7 cellular contexts compared by ENCODE assay signal in genomic region chr4:74364649-74365491, GRCh38. TPM values are rescaled to one million over a fixed set of nuclear protein-coding genes. Genes with fewer than 3 reads are reported as not detected.
DNase-seq lines count a peak whose midpoint lies in the region; ATAC-seq and TF ChIP-seq lines count a peak whose summit lies in the region.

EREG (plus strand) TSS chr4:74365145; CDS start chr4:74365309, 164 bp downstream.

- H3K4me1 ChIP-seq in RWPE2 (ENCODE audit: insufficient read depth, poor library complexity, severe bottlenecking) = peaks cover 48% of the 10 kb centered on the region
- H3K4me1 ChIP-seq in muscle layer of colon (ENCODE audit: insufficient read depth, low read length) = peaks cover 6% of the 10 kb centered on the region
- H3K4me1 ChIP-seq in urinary bladder (ENCODE audit: insufficient read depth) = no peaks in the 10 kb centered on the region

- H3K27me3 ChIP-seq in RWPE2 (ENCODE audit: insufficient read depth, poor library complexity, severe bottlenecking) = no peaks in the 10 kb centered on the region
- H3K27me3 ChIP-seq in muscle layer of colon (ENCODE audit: control insufficient read depth in 1 of 2, insufficient read depth in 2 of 2, low read length in 2 of 2) = peaks cover 0 to 3% of the 10 kb centered on the region in 2 donors

- H3K4me3 ChIP-seq in RWPE2 (ENCODE audit: severe bottlenecking) (peak within 1 kb of the TSS; percentile 62), muscle layer of colon (ENCODE audit: low read depth in 1 of 2, low read length in 2 of 2) (peak within 1 kb of the TSS; percentile 22 to 61), urinary bladder (ENCODE audit: low read depth, low read length) (peak within 1 kb of the TSS; percentile 19)

- H3K27ac ChIP-seq in RWPE2 (ENCODE audit: poor library complexity, severe bottlenecking) (peak within 1 kb of the TSS; percentile 99), muscle layer of colon (ENCODE audit: low read depth, low read length) (peak within 1 kb of the TSS; percentile 69), urinary bladder (ENCODE audit: low read depth) (no peak within 1 kb of the TSS)

- TF ChIP-seq POLR2A in erythroblast (IDR thresholded peaks at IDR 0.05; ENCODE audit: low read length) = peak; percentile 45

- H3K36me3 ChIP-seq in RWPE2 (ENCODE audit: low read depth) = peaks cover 40% of the 10 kb centered on the region
- H3K36me3 ChIP-seq in muscle layer of colon (ENCODE audit: insufficient read depth, low read length) = no peaks in the 10 kb centered on the region
- no peaks in the 10 kb centered on the region for H3K36me3 ChIP-seq in urinary bladder (ENCODE audit: insufficient read depth)

- no peak within 1 kb of the TSS for H3K9ac ChIP-seq in muscle layer of colon (ENCODE audit: low read length)

- TF ChIP-seq CTCF in RWPE2 (IDR thresholded peaks at IDR 0.05; ENCODE audit: poor library complexity, severe bottlenecking) = no peak

- 9% methylated on average over 40 of the region's 40 CpGs for WGBS in urinary bladder

- no peaks in the 10 kb centered on the region for H3K9me3 ChIP-seq in RWPE2 (ENCODE audit: severe bottlenecking)
- no peaks in the 10 kb centered on the region for H3K9me3 ChIP-seq in muscle layer of colon (ENCODE audit: low read length)

- ATAC-seq in GM18511 (IDR thresholded peaks at IDR 0.05; ENCODE audit: unreplicated experiment) (peak; percentile 42), HG02678 (IDR thresholded peaks at IDR 0.05; ENCODE audit: unreplicated experiment) (peak; percentile 44), RWPE2 (ENCODE audit: low read depth) (peak; percentile 64)

- DNase-seq in RWPE2 (ENCODE audit: low spot score) (peak; percentile 77), erythroblast (lab: John Stamatoyannopoulos, UW) (peak; percentile 39 to 40), NOMO-1 treated with DMSO at 0.1 percent for 48 hours (lab: John Stamatoyannopoulos, UW; ENCODE audit: unreplicated experiment) (no peak)

RNA-seq across cellular contexts. Expression of gene EREG, which starts in this region (rescaled TPM):
- 0.16 TPM for total RNA-seq in urinary bladder
- polyA plus RNA-seq in urinary bladder = 0.38 TPM
